22 cellular contexts compared by ENCODE assay signal in the genomic region with DNA sequence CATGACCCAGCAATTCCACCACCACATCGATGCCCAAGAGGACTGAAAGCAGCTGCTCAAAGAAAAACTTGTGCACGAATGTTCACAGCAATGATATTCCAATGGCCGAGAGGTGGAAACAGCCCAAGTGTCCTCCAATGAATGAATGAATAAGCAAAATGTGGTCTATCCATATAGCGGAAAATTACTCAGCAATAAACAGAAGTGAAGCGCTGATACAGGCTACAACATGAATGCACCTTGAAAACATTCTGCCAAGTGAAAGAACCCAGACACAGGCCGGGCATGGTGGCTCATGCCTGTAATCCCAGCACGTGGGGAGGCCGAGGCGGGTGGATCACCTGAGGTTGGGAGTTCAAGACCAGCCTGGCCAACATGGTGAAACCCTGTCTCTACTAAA. TPM values are rescaled to one million over a fixed set of nuclear protein-coding genes. Genes with fewer than 3 reads are reported as not detected.
"Had no signal": no experiment of that assay in that cellular context is flagged by ENCODE, and none has a peak within 500 bp of the region (broad histone marks: within the 10 kb centered on the region; RNA-seq: fewer than 3 reads in every experiment).

No MANE protein-coding gene starts in this region.

- H3K9me3 ChIP-seq: left ventricle myocardium inferior, pancreas, prostate gland, stomach, testis, thyroid gland, transverse colon, upper lobe of left lung, vagina had no signal

- H3K4me3 ChIP-seq: left ventricle myocardium inferior, lung, pancreas, prostate gland, smooth muscle cell, stomach, testis, thyroid gland, transverse colon, upper lobe of left lung, vagina had no signal

- H3K27me3 ChIP-seq: pancreas, stomach, testis, thyroid gland, transverse colon, upper lobe of left lung, vagina had no signal

- DNase-seq: islet precursor cell; left ventricle myocardium inferior; mesendoderm; naive thymus-derived CD4-positive, alpha-beta T cell; pancreas; posterior cingulate gyrus; retina; right cardiac atrium; stimulated activated CD4-positive, alpha-beta T cell treated with anti-CD3 and anti-CD28 coated beads, Interleukin-1b, Interleukin-23, amount 100 ng/mL, for 48 hours; stimulated activated CD4-positive, alpha-beta T cell treated with anti-CD3 and anti-CD28 coated beads, Interleukin-2, amount 100 ng/mL, for 48 hours; stimulated activated naive B cell treated with anti-CD40 and anti-IgM and Interleukin-4, amounts not matched to agents 10 μg/mL and 1 μg/mL and 100 μg/mL, for 72 hours; stimulated activated naive CD8-positive, alpha-beta T cell treated with anti-CD3 and anti-CD28 coated beads, Interleukin-15, Interleukin-2, amounts not matched to agents 100 U/mL and 50 U/mL, for 24 hours; stomach; testis; thyroid gland; transverse colon; upper lobe of left lung had no signal

- H3K4me1 ChIP-seq: pancreas, prostate gland had no signal

- H3K36me3 ChIP-seq: left ventricle myocardium inferior, pancreas, prostate gland, stomach, thyroid gland, transverse colon, upper lobe of left lung, vagina had no signal

- FAIRE-seq: pancreas had no signal

- H3K27ac ChIP-seq: left ventricle myocardium inferior, pancreas, prostate gland, stomach, testis, thyroid gland, transverse colon, upper lobe of left lung, vagina had no signal

RNA-seq across cellular contexts. Expression of gene SLC2A9, which starts 5.2 kb away (rescaled TPM):
- polyA plus RNA-seq: neural cell had no signal
